Comparison of ENCODE assay signal across 9 cellular contexts in the genomic region with DNA sequence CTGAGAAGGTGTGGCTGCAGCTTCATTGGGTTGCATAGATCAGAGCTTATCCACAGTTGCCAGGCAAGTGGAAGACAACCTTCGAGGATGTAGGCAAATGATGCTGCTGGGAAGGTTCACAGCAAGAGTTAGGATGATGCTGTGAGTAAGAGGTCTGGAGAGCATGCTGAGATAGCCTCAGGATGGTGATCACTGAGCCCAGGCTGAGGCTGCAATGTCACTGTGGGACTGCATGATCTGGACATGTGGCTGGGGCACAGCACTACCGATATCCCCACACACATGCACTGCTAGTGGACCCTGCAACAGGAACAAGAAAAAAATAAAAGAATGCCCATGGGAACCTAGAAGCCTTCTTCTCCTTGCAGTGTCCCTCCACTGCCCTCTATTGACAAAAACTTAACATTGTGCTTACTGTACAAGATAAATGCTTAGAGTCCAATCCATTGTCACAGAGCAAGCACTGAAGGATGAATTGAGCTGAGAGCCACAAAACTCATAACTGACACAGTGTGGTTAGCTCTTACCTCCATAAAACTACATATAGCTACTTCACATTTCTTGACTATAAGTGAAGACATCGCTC.
A peak's percentile ranks its signal among the peaks of the same experiment; 100 is the strongest.
DNase-seq lines count a peak whose midpoint lies in the region; ATAC-seq and TF ChIP-seq lines count a peak whose summit lies in the region.
"Had no signal": no experiment of that assay in that cellular context is flagged by ENCODE, and none has a peak within 500 bp of the region (broad histone marks: within the 10 kb centered on the region; RNA-seq: fewer than 3 reads in every experiment).

No MANE protein-coding gene starts in this region.

- intact Hi-C loops in CD14-positive monocyte (cut with micrococcal nuclease) (no loop called here), left cardiac atrium (cut with DNase I) (loop anchor here in 1 of 2 donors (5.0 kb wide), 1 partner anchor 952 kb away; no protein-coding TSS in a partner anchor)

- no peaks in the 10 kb centered on the region for H3K4me1 Mint-ChIP-seq in CD14-positive monocyte

- no peaks in the 10 kb centered on the region for H3K79me2 ChIP-seq in smooth muscle cell (ENCODE audit: low read depth)

- ATAC-seq in GM18499 (IDR thresholded peaks at IDR 0.05; ENCODE audit: insufficient read depth, unreplicated experiment) = peak; percentile 88
- peak; percentile 92 for ATAC-seq in HG02852 (IDR thresholded peaks at IDR 0.05; ENCODE audit: unreplicated experiment)
- peak; percentile 37 to 53 for ATAC-seq in left cardiac atrium

- no peak overlapping the region for H3K4me2 ChIP-seq in smooth muscle cell

- no peaks in the 10 kb centered on the region for H4K20me1 ChIP-seq in smooth muscle cell (ENCODE audit: low read depth)

- no peaks in the 10 kb centered on the region for H3K27me3 ChIP-seq in smooth muscle cell (ENCODE audit: low read depth)

- no peaks in the 10 kb centered on the region for H3F3A ChIP-seq in smooth muscle cell (ENCODE audit: low read depth)

- DNase-seq in CD14-positive monocyte (ENCODE audit: low spot score) = no peak
- DNase-seq in NCI-H146 (lab: John Stamatoyannopoulos, UW) = peak; percentile 67
- peak; percentile 10 for DNase-seq in UCSD-AML1 (lab: John Stamatoyannopoulos, UW; ENCODE audit: unreplicated experiment)
- no peak for DNase-seq in left cardiac atrium
- DNase-seq in smooth muscle cell (lab: John Stamatoyannopoulos, UW; ENCODE audit: unreplicated experiment) = no peak
- DNase-seq in GM19240 (ENCODE audit: insufficient read length, low spot score) = no peak

- H3K4me3 ChIP-seq in smooth muscle cell = no peak overlapping the region

- TF ChIP-seq CTCF in CD14-positive monocyte (IDR thresholded peaks at IDR 0.05) = peak; percentile 65
- TF ChIP-seq CTCF in smooth muscle cell (IDR thresholded peaks at IDR 0.05; ENCODE audit: borderline replicate concordance, insufficient read depth, poor library complexity, severe bottlenecking) = peak; percentile 61

- H3K27me3 Mint-ChIP-seq in CD14-positive monocyte (ENCODE audit: low read depth in 3 of 3) = peaks cover 0 to 5% (median 0%) of the 10 kb centered on the region in 3 donors

- H3K36me3 ChIP-seq in smooth muscle cell (ENCODE audit: low read depth) = no peaks in the 10 kb centered on the region

- no peaks in the 10 kb centered on the region for H3K9me3 ChIP-seq in smooth muscle cell (replicated peaks; ENCODE audit: low read depth)

- H3K27ac ChIP-seq in smooth muscle cell (ENCODE audit: low read depth) = no peak overlapping the region

- H2AFZ ChIP-seq in smooth muscle cell (ENCODE audit: low read depth) = no peak overlapping the region

- no peaks in the 10 kb centered on the region for H3K4me1 ChIP-seq in smooth muscle cell (ENCODE audit: low read depth)

- H3K27ac Mint-ChIP-seq in CD14-positive monocyte = no peak overlapping the region
- H3K27ac Mint-ChIP-seq: T-helper 1 cell treated with Interleukin-12 subunit alpha and Interleukin-12 subunit beta and Interleukin-4 antibody, amounts not matched to agents 30 μg/mL and 1 μg/mL, for 36 hours had no signal

- H3K4me3 Mint-ChIP-seq in CD14-positive monocyte = no peak overlapping the region
- H3K4me3 Mint-ChIP-seq: T-helper 1 cell treated with Interleukin-12 subunit alpha and Interleukin-12 subunit beta and Interleukin-4 antibody, amounts not matched to agents 30 μg/mL and 1 μg/mL, for 36 hours had no signal

- no peaks in the 10 kb centered on the region for H3K36me3 Mint-ChIP-seq in CD14-positive monocyte

- H3K9me3 Mint-ChIP-seq in CD14-positive monocyte = no peaks in the 10 kb centered on the region
- H3K9me3 Mint-ChIP-seq: T-helper 1 cell treated with Interleukin-12 subunit alpha and Interleukin-12 subunit beta and Interleukin-4 antibody, amounts not matched to agents 30 μg/mL and 1 μg/mL, for 36 hours had no signal

- 57% methylated on average over 3 of the region's 3 CpGs for WGBS in smooth muscle cell (ENCODE audit: low lambda C conversion rate)

- H3K9ac ChIP-seq in smooth muscle cell (ENCODE audit: low read depth) = no peak overlapping the region

Comparison
In these comparisons a context has a peak if more than half of its experiments do, and no peak if none do; other contexts are left out.
1. DNase-seq: peak in NCI-H146 (single experiment) and UCSD-AML1 (single experiment); none in CD14-positive monocyte (single experiment), left cardiac atrium (single experiment), smooth muscle cell (single experiment) and GM19240 (single experiment).
2. Peak in every context shown above with its lines, with median percentiles within 50 percentile points of each other: ATAC-seq.